In genomic region chr12:57604454-57605307, GRCh38 we compare ENCODE assay signal across 8 cellular contexts. TPM values are rescaled to one million over a fixed set of nuclear protein-coding genes. Genes with fewer than 3 reads are reported as not detected.
A peak's percentile ranks its signal among the peaks of the same experiment; 100 is the strongest.
DNase-seq lines count a peak whose midpoint lies in the region; ATAC-seq and TF ChIP-seq lines count a peak whose summit lies in the region.

DTX3 (plus strand) TSS chr12:57604824; CDS start chr12:57606518, 1,694 bp downstream.

- intact Hi-C loops in activated CD4-positive, alpha-beta memory T cell treated with anti-CD3 and anti-CD28 coated beads for 36 hours (cut with micrococcal nuclease), result loop anchor here (2.0 kb wide), 1 partner anchor 14 kb away; the partner anchor contains the start of gene PIP4K2C

- H3K4me3 ChIP-seq in epithelial cell of esophagus (ENCODE audit: low read length), result peak within 1 kb of the TSS; percentile 63
- peak within 1 kb of the TSS; percentile 78 for H3K4me3 ChIP-seq in thoracic aorta

- TF ChIP-seq CTCF in epithelial cell of esophagus (IDR thresholded peaks at IDR 0.05; ENCODE audit: insufficient read depth, low read depth, low read length, missing control alignments) (no peak), thoracic aorta (IDR thresholded peaks at IDR 0.05) (no peak)

- H3K4me3 Mint-ChIP-seq in IgD-negative memory B cell, result peak within 1 kb of the TSS; percentile 66 to 90 (median 80)
- H3K4me3 Mint-ChIP-seq in activated CD4-positive, alpha-beta memory T cell treated with anti-CD3 and anti-CD28 coated beads for 36 hours, result peak within 1 kb of the TSS; percentile 74

- H3K27me3 ChIP-seq in thoracic aorta (replicated peaks; ENCODE audit: insufficient read depth), result no peaks in the 10 kb centered on the region

- POLR2A ChIA-PET in activated CD4-positive, alpha-beta memory T cell treated with anti-CD3 and anti-CD28 coated beads for 36 hours (lab: Charles Lee), result interaction anchor here (0.9 to 1.5 kb wide), 3 partner anchors 11 to 147 kb away, joined by 3 to 11 read pairs (median 3); partner anchors contain the start of genes CDK4 and PIP4K2C

- peaks cover 13% of the 10 kb centered on the region for H3K36me3 Mint-ChIP-seq in IgD-negative memory B cell
- H3K36me3 Mint-ChIP-seq in activated CD4-positive, alpha-beta memory T cell treated with anti-CD3 and anti-CD28 coated beads for 36 hours, result peaks cover 14% of the 10 kb centered on the region

- H3K36me3 ChIP-seq in thoracic aorta, result peaks cover 30% of the 10 kb centered on the region

- no peaks in the 10 kb centered on the region for H3K9me3 ChIP-seq in thoracic aorta

- DNase-seq in DMS53 (lab: John Stamatoyannopoulos, UW) (peak; percentile 69), DMS53 treated with DMSO at 0.1 percent for 48 hours (lab: John Stamatoyannopoulos, UW; ENCODE audit: unreplicated experiment) (no peak), epithelial cell of esophagus (ENCODE audit: low read depth) (no peak), middle frontal gyrus (ENCODE audit: extremely low spot score, low spot score) (peak; percentile 44), thoracic aorta (ENCODE audit: low spot score) (no peak), 8988T (no peak)
- DNase-seq in activated CD4-positive, alpha-beta memory T cell treated with anti-CD3 and anti-CD28 coated beads for 36 hours, result peak; percentile 64

- peak; percentile 33 for ATAC-seq in thoracic aorta (ENCODE audit: insufficient number of reproducible peaks, low FRiP score, low read depth)

- H3K27me3 Mint-ChIP-seq in IgD-negative memory B cell, result peaks cover 18% of the 10 kb centered on the region
- no peaks in the 10 kb centered on the region for H3K27me3 Mint-ChIP-seq in activated CD4-positive, alpha-beta memory T cell treated with anti-CD3 and anti-CD28 coated beads for 36 hours

- H3K9me3 Mint-ChIP-seq in IgD-negative memory B cell, result no peaks in the 10 kb centered on the region
- no peaks in the 10 kb centered on the region for H3K9me3 Mint-ChIP-seq in activated CD4-positive, alpha-beta memory T cell treated with anti-CD3 and anti-CD28 coated beads for 36 hours

- peak within 1 kb of the TSS in 1 of 3 donors; percentile 65 for H3K27ac Mint-ChIP-seq in IgD-negative memory B cell
- H3K27ac Mint-ChIP-seq in activated CD4-positive, alpha-beta memory T cell treated with anti-CD3 and anti-CD28 coated beads for 36 hours, result peak within 1 kb of the TSS; percentile 68

- peak within 1 kb of the TSS; percentile 97 to 98 for H3K27ac ChIP-seq in thoracic aorta

- CTCF ChIA-PET in activated CD4-positive, alpha-beta memory T cell treated with anti-CD3 and anti-CD28 coated beads for 36 hours (lab: Charles Lee), result interaction anchor here (1.2 to 3.6 kb wide), 3 partner anchors 11 to 22 kb away, joined by 3 to 26 read pairs (median 4); no protein-coding TSS in a partner anchor

- H3K4me1 ChIP-seq in thoracic aorta (ENCODE audit: control insufficient read depth in 1 of 2, low read depth in 2 of 2), result peaks cover 0 to 33% of the 10 kb centered on the region in 2 donors

- peaks cover 6 to 9% (median 8%) of the 10 kb centered on the region in 3 donors for H3K4me1 Mint-ChIP-seq in IgD-negative memory B cell
- peaks cover 22% of the 10 kb centered on the region for H3K4me1 Mint-ChIP-seq in activated CD4-positive, alpha-beta memory T cell treated with anti-CD3 and anti-CD28 coated beads for 36 hours (ENCODE audit: low read depth)

RNA-seq across cellular contexts. Expression of gene DTX3, which starts in this region (rescaled TPM):
- polyA plus RNA-seq in IgD-negative memory B cell, result 0.91 TPM
- total RNA-seq in activated CD4-positive, alpha-beta memory T cell treated with anti-CD3 and anti-CD28 coated beads for 36 hours, result 10 to 100 TPM; 15.4 to 15.8 TPM
- 10 to 100 TPM; 37.9 to 55.1 TPM for total RNA-seq in thoracic aorta

Comparison
In these comparisons a context has a peak if more than half of its experiments do, and no peak if none do; other contexts are left out.
1. DNase-seq: peak in DMS53 (single experiment), activated CD4-positive, alpha-beta memory T cell treated with anti-CD3 and anti-CD28 coated beads for 36 hours (single experiment) and middle frontal gyrus (single experiment); none in DMS53 treated with DMSO at 0.1 percent for 48 hours (single experiment), epithelial cell of esophagus (single experiment), thoracic aorta (single experiment) and 8988T (single experiment).